Comparison of ENCODE assay signal across 8 cellular contexts in genomic region chr5:112860929-112861637, GRCh38. TPM values are rescaled to one million over a fixed set of nuclear protein-coding genes. Genes with fewer than 3 reads are reported as not detected.
A peak's percentile ranks its signal among the peaks of the same experiment; 100 is the strongest.
DNase-seq lines count a peak whose midpoint lies in the region; ATAC-seq lines count a peak whose summit lies in the region.

SRP19 (plus strand) TSS chr5:112861287; CDS start chr5:112861377, 90 bp downstream.

- DNase-seq in C1 segment of cervical spinal cord (lab: John Stamatoyannopoulos, UW) (peak; percentile 44 to 95 (median 90)), NCI-H748 (lab: John Stamatoyannopoulos, UW; ENCODE audit: unreplicated experiment) (peak; percentile 97), left lobe of liver (ENCODE audit: low spot score) (peak; percentile 95)
- DNase-seq in activated CD4-positive, alpha-beta T cell treated with anti-CD3 and anti-CD28 coated beads, Interleukin-2, amount 50 U/mL, for 1 hour, result peak; percentile 88
- peak; percentile 86 for DNase-seq in stimulated activated CD4-positive, alpha-beta T cell treated with anti-CD3 and anti-CD28 coated beads, Interleukin-2, amount 100 ng/mL, for 4 hours (ENCODE audit: low read depth)

- H3K4me1 Mint-ChIP-seq in dendritic cell treated with granulocyte-macrophage colony-stimulating factor and Interleukin-4, amounts not matched to agents 40 ng/mL and 50 ng/mL, for 4 days (ENCODE audit: low read depth), result peaks cover 22% of the 10 kb centered on the region

- ATAC-seq in GM19351 (IDR thresholded peaks at IDR 0.05; ENCODE audit: unreplicated experiment) (peak; percentile 97), HG03521 (IDR thresholded peaks at IDR 0.05; ENCODE audit: unreplicated experiment) (peak; percentile 98), left lobe of liver (peak; percentile 97)

- intact Hi-C loops in dendritic cell treated with granulocyte-macrophage colony-stimulating factor and Interleukin-4, amounts not matched to agents 40 ng/mL and 50 ng/mL, for 4 days (cut with micrococcal nuclease), result loop anchor here (1.0 to 2.0 kb wide), 2 partner anchors 62 to 115 kb away; partner anchors contain the start of genes DCP2 and REEP5

- peak within 1 kb of the TSS; percentile 88 for H3K4me3 Mint-ChIP-seq in dendritic cell treated with granulocyte-macrophage colony-stimulating factor and Interleukin-4, amounts not matched to agents 40 ng/mL and 50 ng/mL, for 4 days

- no peaks in the 10 kb centered on the region for H3K9me3 Mint-ChIP-seq in dendritic cell treated with granulocyte-macrophage colony-stimulating factor and Interleukin-4, amounts not matched to agents 40 ng/mL and 50 ng/mL, for 4 days

- H3K27ac Mint-ChIP-seq in dendritic cell treated with granulocyte-macrophage colony-stimulating factor and Interleukin-4, amounts not matched to agents 40 ng/mL and 50 ng/mL, for 4 days, result peak within 1 kb of the TSS; percentile 89

- peaks cover 14% of the 10 kb centered on the region for H3K27me3 Mint-ChIP-seq in dendritic cell treated with granulocyte-macrophage colony-stimulating factor and Interleukin-4, amounts not matched to agents 40 ng/mL and 50 ng/mL, for 4 days

- H3K36me3 Mint-ChIP-seq in dendritic cell treated with granulocyte-macrophage colony-stimulating factor and Interleukin-4, amounts not matched to agents 40 ng/mL and 50 ng/mL, for 4 days (ENCODE audit: low read depth), result peaks cover 42% of the 10 kb centered on the region

RNA-seq across cellular contexts. Expression of gene SRP19, which starts in this region (rescaled TPM):
- total RNA-seq in left lobe of liver, result 19.4 TPM

Comparison
In these comparisons a context has a peak if more than half of its experiments do, and no peak if none do; other contexts are left out.
1. Peak in every context shown above with its lines: DNase-seq and ATAC-seq.